ENCODE assay signal across 8 cellular contexts in genomic region chr3:89971329-89971728, GRCh38.
"Had no signal": no experiment of that assay in that cellular context is flagged by ENCODE, and none has a peak within 500 bp of the region (broad histone marks: within the 10 kb centered on the region; RNA-seq: fewer than 3 reads in every experiment).

No MANE protein-coding gene starts in this region.

- H3K4me3 ChIP-seq: GM12878 had no signal

- FAIRE-seq: G401.6, GM12878, GM12891, GM12892, GM18507, GM19239 had no signal

- ATAC-seq: GM12878 had no signal

- DNase-seq: GDM1, GF-D8 had no signal
